In genomic region chr4:11480683-11481082, GRCh38 we compare ENCODE assay signal across 8 cellular contexts.
DNase-seq lines count a peak whose midpoint lies in the region; ATAC-seq and TF ChIP-seq lines count a peak whose summit lies in the region.

No MANE protein-coding gene starts in this region.

- peak overlapping the region; percentile 67 for H3K27ac ChIP-seq in HL-60 (replicated peaks)

- no peak for TF ChIP-seq CTCF in HL-60 (IDR thresholded peaks at IDR 0.05; ENCODE audit: insufficient read depth, low read length)
- TF ChIP-seq CTCF in epithelial cell of esophagus (IDR thresholded peaks at IDR 0.05; ENCODE audit: insufficient read depth, low read depth, low read length, missing control alignments) = no peak

- H3K27me3 ChIP-seq in HL-60 (ENCODE audit: insufficient read depth, poor library complexity, severe bottlenecking) = no peaks in the 10 kb centered on the region

- H3K4me3 ChIP-seq in HL-60 (replicated peaks; ENCODE audit: insufficient read depth, low read length) (no peak overlapping the region), epithelial cell of esophagus (ENCODE audit: low read length) (no peak overlapping the region)

- peak; percentile 96 for ATAC-seq in GM21390 (IDR thresholded peaks at IDR 0.05; ENCODE audit: unreplicated experiment)
- ATAC-seq in HG03025 (IDR thresholded peaks at IDR 0.05; ENCODE audit: low FRiP score, unreplicated experiment) = no peak

- DNase-seq in DMS53 treated with DMSO at 0.1 percent for 48 hours (lab: John Stamatoyannopoulos, UW; ENCODE audit: unreplicated experiment) (peak; percentile 24), HL-60 (ENCODE audit: low read depth in 1 of 2, low spot score in 1 of 2) (peak; percentile 96 to 97), epithelial cell of esophagus (ENCODE audit: low read depth) (peak; percentile 37), NCI-H1105 treated with DMSO at 0.1 percent for 48 hours (lab: John Stamatoyannopoulos, UW) (no peak), NCI-H1092 treated with DMSO at 0.1 percent for 48 hours (lab: John Stamatoyannopoulos, UW) (no peak), DMS153 treated with DMSO at 0.1 percent for 48 hours (lab: John Stamatoyannopoulos, UW; ENCODE audit: unreplicated experiment) (no peak)

Comparison
In these comparisons a context has a peak if more than half of its experiments do, and no peak if none do; other contexts are left out.
1. DNase-seq: peak in DMS53 treated with DMSO at 0.1 percent for 48 hours (single experiment), HL-60 (2 of 2) and epithelial cell of esophagus (single experiment); none in NCI-H1105 treated with DMSO at 0.1 percent for 48 hours (single experiment), NCI-H1092 treated with DMSO at 0.1 percent for 48 hours (single experiment) and DMS153 treated with DMSO at 0.1 percent for 48 hours (single experiment).